ENCODE assay signal across 1 cellular context in the genomic region with DNA sequence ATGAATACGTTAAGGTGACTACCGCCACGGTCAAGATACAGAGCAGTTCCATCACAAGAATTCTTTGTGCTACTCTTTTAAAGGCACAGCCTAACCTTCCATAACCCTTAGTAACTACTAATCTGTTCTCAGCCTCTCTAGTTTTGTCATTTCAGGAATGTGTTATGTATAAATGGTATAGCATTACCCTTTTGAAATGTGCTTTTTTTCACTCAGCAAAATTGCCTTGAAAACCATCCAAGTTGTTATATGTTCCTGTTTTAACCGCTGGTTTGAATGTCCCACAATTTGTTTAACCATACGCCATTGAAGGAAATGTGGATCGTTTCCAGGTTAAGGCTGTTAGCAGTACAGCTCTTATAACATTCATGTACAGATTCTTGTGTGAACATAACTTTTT.
TF ChIP-seq lines count a peak whose summit lies in the region.

No MANE protein-coding gene starts in this region.

TF ChIP-seq in WTC11, 78 proteins besides CTCF, POLR2A, EP300 and RAD21 (continued from another document):
- TF ChIP-seq, protein P1, sequence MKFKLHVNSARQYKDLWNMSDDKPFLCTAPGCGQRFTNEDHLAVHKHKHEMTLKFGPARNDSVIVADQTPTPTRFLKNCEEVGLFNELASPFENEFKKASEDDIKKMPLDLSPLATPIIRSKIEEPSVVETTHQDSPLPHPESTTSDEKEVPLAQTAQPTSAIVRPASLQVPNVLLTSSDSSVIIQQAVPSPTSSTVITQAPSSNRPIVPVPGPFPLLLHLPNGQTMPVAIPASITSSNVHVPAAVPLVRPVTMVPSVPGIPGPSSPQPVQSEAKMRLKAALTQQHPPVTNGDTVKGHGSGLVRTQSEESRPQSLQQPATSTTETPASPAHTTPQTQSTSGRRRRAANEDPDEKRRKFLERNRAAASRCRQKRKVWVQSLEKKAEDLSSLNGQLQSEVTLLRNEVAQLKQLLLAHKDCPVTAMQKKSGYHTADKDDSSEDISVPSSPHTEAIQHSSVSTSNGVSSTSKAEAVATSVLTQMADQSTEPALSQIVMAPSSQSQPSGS (CRISPR knock-in tag; IDR thresholded peaks at IDR 0.05; ENCODE audit: borderline replicate concordance, low read depth) = no peak
- no peak for TF ChIP-seq ZBTB21 (CRISPR knock-in tag; IDR thresholded peaks at IDR 0.05; ENCODE audit: borderline replicate concordance)
- TF ChIP-seq ETV6 (CRISPR knock-in tag; IDR thresholded peaks at IDR 0.05) = no peak
- TF ChIP-seq, protein P2, sequence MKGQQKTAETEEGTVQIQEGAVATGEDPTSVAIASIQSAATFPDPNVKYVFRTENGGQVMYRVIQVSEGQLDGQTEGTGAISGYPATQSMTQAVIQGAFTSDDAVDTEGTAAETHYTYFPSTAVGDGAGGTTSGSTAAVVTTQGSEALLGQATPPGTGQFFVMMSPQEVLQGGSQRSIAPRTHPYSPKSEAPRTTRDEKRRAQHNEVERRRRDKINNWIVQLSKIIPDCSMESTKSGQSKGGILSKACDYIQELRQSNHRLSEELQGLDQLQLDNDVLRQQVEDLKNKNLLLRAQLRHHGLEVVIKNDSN (CRISPR knock-in tag; IDR thresholded peaks at IDR 0.05) = no peak
- TF ChIP-seq, protein P3, sequence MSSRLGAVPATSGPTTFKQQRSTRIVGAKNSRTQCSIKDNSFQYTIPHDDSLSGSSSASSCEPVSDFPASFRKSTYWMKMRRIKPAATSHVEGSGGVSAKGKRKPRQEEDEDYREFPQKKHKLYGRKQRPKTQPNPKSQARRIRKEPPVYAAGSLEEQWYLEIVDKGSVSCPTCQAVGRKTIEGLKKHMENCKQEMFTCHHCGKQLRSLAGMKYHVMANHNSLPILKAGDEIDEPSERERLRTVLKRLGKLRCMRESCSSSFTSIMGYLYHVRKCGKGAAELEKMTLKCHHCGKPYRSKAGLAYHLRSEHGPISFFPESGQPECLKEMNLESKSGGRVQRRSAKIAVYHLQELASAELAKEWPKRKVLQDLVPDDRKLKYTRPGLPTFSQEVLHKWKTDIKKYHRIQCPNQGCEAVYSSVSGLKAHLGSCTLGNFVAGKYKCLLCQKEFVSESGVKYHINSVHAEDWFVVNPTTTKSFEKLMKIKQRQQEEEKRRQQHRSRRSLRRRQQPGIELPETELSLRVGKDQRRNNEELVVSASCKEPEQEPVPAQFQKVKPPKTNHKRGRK (CRISPR knock-in tag; IDR thresholded peaks at IDR 0.05; ENCODE audit: borderline replicate concordance) = no peak
- no peak for TF ChIP-seq SP1 (CRISPR knock-in tag; conservative IDR thresholded peaks at IDR 0.05)
